9 cellular contexts compared by ENCODE assay signal in the genomic region with DNA sequence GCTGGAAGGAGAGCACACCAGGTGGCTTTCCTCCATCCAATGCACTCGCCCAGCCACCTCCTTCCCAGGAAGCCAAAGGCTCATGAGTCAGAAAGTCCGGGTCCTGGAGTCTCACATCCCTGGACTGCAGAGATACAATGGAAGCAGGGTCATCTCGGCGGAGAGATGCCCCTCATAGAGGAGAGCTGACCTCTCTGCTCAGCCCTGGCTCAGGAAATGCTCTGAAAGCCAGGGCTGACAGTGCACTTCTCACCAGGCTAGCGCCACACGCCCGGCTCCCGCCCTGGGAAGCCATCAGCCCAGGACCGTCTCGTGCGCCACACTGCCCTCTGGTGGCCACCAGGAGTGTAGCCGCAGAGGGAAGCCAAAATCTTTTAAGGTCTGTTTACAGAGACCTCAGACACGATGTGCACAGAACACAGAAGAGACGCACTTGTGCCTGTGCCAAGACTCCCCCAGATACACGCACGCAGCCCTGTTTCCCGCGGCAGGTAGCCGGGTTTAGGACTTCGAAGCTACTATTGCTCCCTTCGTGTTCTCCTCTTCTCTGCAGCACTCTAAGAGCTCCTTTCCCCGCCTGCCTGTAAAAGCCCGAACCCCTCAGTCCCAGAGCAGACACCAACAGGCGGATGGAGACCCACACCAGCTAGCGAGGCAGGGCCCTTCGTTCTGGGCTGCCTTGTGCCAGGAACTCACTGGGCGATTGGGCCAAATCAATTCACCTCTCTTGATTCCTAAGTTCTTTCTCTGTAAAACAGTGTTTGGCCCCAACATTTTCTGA. TPM values are rescaled to one million over a fixed set of nuclear protein-coding genes. Genes with fewer than 3 reads are reported as not detected.
DNase-seq lines count a peak whose midpoint lies in the region; ATAC-seq and TF ChIP-seq lines count a peak whose summit lies in the region.
"Had no signal": no experiment of that assay in that cellular context is flagged by ENCODE, and none has a peak within 500 bp of the region (broad histone marks: within the 10 kb centered on the region; RNA-seq: fewer than 3 reads in every experiment).

No MANE protein-coding gene starts in this region.

- intact Hi-C loops in lower leg skin (cut with DNase I; ENCODE audit: low total_unique reads): no loop called here

- DNase-seq in AML-193 (lab: John Stamatoyannopoulos, UW): peak; percentile 42 to 55
- peak; percentile 63 for DNase-seq in NCI-H460 (ENCODE audit: extremely low read depth, low read depth)
- DNase-seq in activated CD4-positive, alpha-beta T cell treated with anti-CD3 and anti-CD28 coated beads, Interleukin-2, amount 50 U/mL, for 24 hours (ENCODE audit: low read depth in 1 of 2, low spot score in 1 of 2): peak; percentile 52 to 61
- peak; percentile 17 to 54 for DNase-seq in dermis microvascular lymphatic vessel endothelial cell (ENCODE audit: low read depth in 2 of 2)
- DNase-seq in lower leg skin (ENCODE audit: low spot score in 2 of 2): peak; percentile 59 to 95
- DNase-seq in stimulated activated CD8-positive, alpha-beta memory T cell treated with anti-CD3 and anti-CD28 coated beads, Interleukin-12 subunit alpha, Interleukin-12 subunit beta, amount 100 ng/mL, for 24 hours (ENCODE audit: extremely low read depth): peak; percentile 39

- H3K4me3 ChIP-seq in lower leg skin (ENCODE audit: low read depth, poor library complexity, severe bottlenecking): no peak overlapping the region

- peak; percentile 80 for ATAC-seq in GM19023 (IDR thresholded peaks at IDR 0.05; ENCODE audit: unreplicated experiment)
- peak; percentile 83 for ATAC-seq in HG03196 (IDR thresholded peaks at IDR 0.05; ENCODE audit: unreplicated experiment)

- 10 to 17% methylated on average over 26 to 27 of the region's 27 CpGs for WGBS in lower leg skin, 2 donors

- TF ChIP-seq POLR2A in lower leg skin (IDR thresholded peaks at IDR 0.05): no peak

- peak in 1 of 3 donors; percentile 62 for TF ChIP-seq CTCF in lower leg skin (IDR thresholded peaks at IDR 0.05)

RNA-seq across cellular contexts. Expression of a gene that starts 9.7 kb away (rescaled TPM):
- not detected in 2 replicates for total RNA-seq in NCI-H460 (2014; rRNA removed; shearing (Covaris generic))
- polyA plus RNA-seq in NCI-H460 (2014; cell fraction: nucleus; rRNA removed): not detected in 2 replicates
- total RNA-seq in dermis microvascular lymphatic vessel endothelial cell: not detected in 2 replicates
- 1 to 10 TPM in 3 of 4 donors, under 1 TPM in 1; 0.97 to 5.4 (median 4.4) TPM for total RNA-seq in lower leg skin
- polyA plus RNA-seq: IgD-negative memory B cell had no signal
